2 cellular contexts compared by ENCODE assay signal in the genomic region with DNA sequence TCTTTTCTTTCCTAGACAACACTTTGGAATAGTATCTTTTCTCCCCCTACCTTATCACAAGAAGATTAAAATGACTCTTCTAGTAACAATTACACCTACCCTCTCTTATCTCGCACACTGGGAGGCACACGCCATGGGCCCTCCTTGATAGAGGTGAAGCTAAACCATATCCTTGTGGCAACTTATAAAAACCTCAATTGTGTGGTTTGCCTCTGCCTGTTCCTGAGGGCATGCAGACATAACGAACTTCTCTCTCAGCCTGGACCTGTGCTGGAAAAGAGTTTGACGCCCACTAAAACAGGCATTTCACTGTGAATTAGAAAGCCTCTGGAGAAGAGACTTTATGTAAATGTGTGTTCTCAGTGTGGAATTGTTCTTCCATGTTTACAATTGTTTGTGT.
TF ChIP-seq lines count a peak whose summit lies in the region.

No MANE protein-coding gene starts in this region.

TF ChIP-seq in IMR-90, 13 proteins besides CTCF, POLR2A, EP300 and RAD21:
- no peak for TF ChIP-seq MAZ (IDR thresholded peaks at IDR 0.05; ENCODE audit: borderline replicate concordance, low read depth, low read length)
- no peak for TF ChIP-seq MXI1 (IDR thresholded peaks at IDR 0.05; ENCODE audit: borderline replicate concordance, low read depth, low read length)
- TF ChIP-seq BHLHE40 (IDR thresholded peaks at IDR 0.05; ENCODE audit: low read depth, low read length), result no peak
- no peak for TF ChIP-seq SMC3 (IDR thresholded peaks at IDR 0.05; ENCODE audit: low read depth, low read length)
- no peak for TF ChIP-seq NFE2L2 (IDR thresholded peaks at IDR 0.05; ENCODE audit: low read depth, low read length)
- TF ChIP-seq USF2 (IDR thresholded peaks at IDR 0.05; ENCODE audit: low read depth, low read length), result no peak
- TF ChIP-seq FOS (IDR thresholded peaks at IDR 0.05; ENCODE audit: low read depth, low read length), result no peak
- no peak for TF ChIP-seq RCOR1 (IDR thresholded peaks at IDR 0.05; ENCODE audit: insufficient replicate concordance, low read length)
- no peak for TF ChIP-seq CHD1 (IDR thresholded peaks at IDR 0.05; ENCODE audit: low read depth, low read length)
- TF ChIP-seq, protein P1, sequence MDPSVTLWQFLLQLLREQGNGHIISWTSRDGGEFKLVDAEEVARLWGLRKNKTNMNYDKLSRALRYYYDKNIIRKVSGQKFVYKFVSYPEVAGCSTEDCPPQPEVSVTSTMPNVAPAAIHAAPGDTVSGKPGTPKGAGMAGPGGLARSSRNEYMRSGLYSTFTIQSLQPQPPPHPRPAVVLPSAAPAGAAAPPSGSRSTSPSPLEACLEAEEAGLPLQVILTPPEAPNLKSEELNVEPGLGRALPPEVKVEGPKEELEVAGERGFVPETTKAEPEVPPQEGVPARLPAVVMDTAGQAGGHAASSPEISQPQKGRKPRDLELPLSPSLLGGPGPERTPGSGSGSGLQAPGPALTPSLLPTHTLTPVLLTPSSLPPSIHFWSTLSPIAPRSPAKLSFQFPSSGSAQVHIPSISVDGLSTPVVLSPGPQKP (IDR thresholded peaks at IDR 0.05; ENCODE audit: borderline replicate concordance, low read depth, low read length), result no peak
- no peak for TF ChIP-seq RFX5 (IDR thresholded peaks at IDR 0.05; ENCODE audit: low read depth, low read length)
- TF ChIP-seq CEBPB (IDR thresholded peaks at IDR 0.05; ENCODE audit: low read depth, low read length), result no peak
- no peak for TF ChIP-seq MAFK (IDR thresholded peaks at IDR 0.05; ENCODE audit: low read depth, low read length)

TF ChIP-seq in H1, 55 proteins besides CTCF, POLR2A, EP300 and RAD21:
- TF ChIP-seq SP2 (IDR thresholded peaks at IDR 0.05; ENCODE audit: low read length), result no peak
- no peak for TF ChIP-seq CTBP2 (IDR thresholded peaks at IDR 0.05; ENCODE audit: borderline replicate concordance, insufficient read depth, insufficient read length, low read length)
- TF ChIP-seq SAP30 (IDR thresholded peaks at IDR 0.05; ENCODE audit: insufficient read depth, insufficient replicate concordance, low read length), result no peak
- TF ChIP-seq, protein P2, sequence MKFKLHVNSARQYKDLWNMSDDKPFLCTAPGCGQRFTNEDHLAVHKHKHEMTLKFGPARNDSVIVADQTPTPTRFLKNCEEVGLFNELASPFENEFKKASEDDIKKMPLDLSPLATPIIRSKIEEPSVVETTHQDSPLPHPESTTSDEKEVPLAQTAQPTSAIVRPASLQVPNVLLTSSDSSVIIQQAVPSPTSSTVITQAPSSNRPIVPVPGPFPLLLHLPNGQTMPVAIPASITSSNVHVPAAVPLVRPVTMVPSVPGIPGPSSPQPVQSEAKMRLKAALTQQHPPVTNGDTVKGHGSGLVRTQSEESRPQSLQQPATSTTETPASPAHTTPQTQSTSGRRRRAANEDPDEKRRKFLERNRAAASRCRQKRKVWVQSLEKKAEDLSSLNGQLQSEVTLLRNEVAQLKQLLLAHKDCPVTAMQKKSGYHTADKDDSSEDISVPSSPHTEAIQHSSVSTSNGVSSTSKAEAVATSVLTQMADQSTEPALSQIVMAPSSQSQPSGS (IDR thresholded peaks at IDR 0.05; ENCODE audit: low read length), result no peak
- TF ChIP-seq TEAD4 (IDR thresholded peaks at IDR 0.05; ENCODE audit: low read depth, low read length), result no peak
- TF ChIP-seq BACH1 (IDR thresholded peaks at IDR 0.05; ENCODE audit: low read length), result no peak
- TF ChIP-seq RNF2 (IDR thresholded peaks at IDR 0.05; ENCODE audit: borderline replicate concordance, low read depth, low read length, missing control alignments, poor library complexity, severe bottlenecking), result no peak
- no peak for TF ChIP-seq ATF3 (IDR thresholded peaks at IDR 0.05; ENCODE audit: insufficient read depth, low read depth, low read length)
- TF ChIP-seq FOSL1 (IDR thresholded peaks at IDR 0.05; ENCODE audit: insufficient read depth, low read depth, low read length), result no peak
- no peak for TF ChIP-seq GTF2F1 (IDR thresholded peaks at IDR 0.05; ENCODE audit: borderline replicate concordance, low read depth, low read length)
- TF ChIP-seq HDAC6 (IDR thresholded peaks at IDR 0.05; ENCODE audit: low read depth, low read length), result no peak
- TF ChIP-seq CREB1 (IDR thresholded peaks at IDR 0.05), result no peak
